ENCODE assay signal across 1 cellular context in the genomic region with DNA sequence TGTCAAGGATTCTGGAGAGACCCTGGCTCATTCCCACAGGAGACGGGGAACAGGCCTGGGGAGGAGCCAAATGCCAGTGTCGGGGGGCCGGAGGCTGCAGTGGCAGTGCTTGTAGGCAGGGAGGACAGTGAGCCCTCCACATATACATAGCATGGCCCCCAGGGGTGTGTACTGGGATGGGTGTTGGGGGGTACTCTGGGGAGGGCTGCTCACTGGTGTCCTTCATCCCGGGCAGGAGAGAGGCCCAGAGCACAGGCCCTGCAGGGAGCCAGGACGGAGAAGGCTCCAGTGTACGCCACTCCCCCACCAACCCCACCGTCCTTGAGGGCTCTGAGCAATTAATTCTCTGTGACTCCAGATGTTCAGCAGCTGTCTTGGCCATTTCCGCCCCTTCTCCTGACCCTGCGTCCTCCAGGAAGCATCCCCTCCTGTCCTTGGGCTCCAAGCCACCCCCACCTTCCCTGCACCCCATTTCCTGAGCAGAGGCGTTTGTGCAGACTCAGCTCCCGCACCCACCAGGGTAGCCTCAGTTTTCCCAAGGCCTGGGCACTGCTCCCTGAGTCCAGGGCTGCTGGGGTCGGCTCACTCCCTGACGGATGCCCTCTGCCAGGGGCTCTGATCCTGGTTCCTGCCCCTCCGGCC.
TF ChIP-seq lines count a peak whose summit lies in the region.

No MANE protein-coding gene starts in this region.

TF ChIP-seq in GM12878, 131 proteins besides CTCF, POLR2A, EP300 and RAD21:
- no peak for TF ChIP-seq CREM (IDR thresholded peaks at IDR 0.05; ENCODE audit: low read depth)
- TF ChIP-seq MTA3 (IDR thresholded peaks at IDR 0.05; ENCODE audit: borderline replicate concordance, low read length): 0 out of 2 replicates have a peak, but pooled peaks have one; percentile 18
